ENCODE assay signal across 8 cellular contexts in genomic region chr6:41895300-41896233, GRCh38. TPM values are rescaled to one million over a fixed set of nuclear protein-coding genes. Genes with fewer than 3 reads are reported as not detected.
DNase-seq lines count a peak whose midpoint lies in the region; ATAC-seq and TF ChIP-seq lines count a peak whose summit lies in the region.

Gene USP49, minus strand, starts transcription at chr6:41895375. Its CDS starts 88,392 bp downstream, at chr6:41806983.

- no peak within 1 kb of the TSS for H3K4me3 Mint-ChIP-seq in activated naive CD8-positive, alpha-beta T cell treated with anti-CD3 and anti-CD28 coated beads, Interleukin-2, amount 10 ng/mL, durations not matched to agents 7 days and 5 days

- H3K4me3 ChIP-seq in GM12875 (ENCODE audit: low read depth, low read length) (peak within 1 kb of the TSS; percentile 61), heart left ventricle (peak within 1 kb of the TSS; percentile 59 to 94 (median 79)), upper lobe of left lung (peak within 1 kb of the TSS; percentile 62 to 92 (median 74))

- H3K27me3 Mint-ChIP-seq in activated naive CD8-positive, alpha-beta T cell treated with anti-CD3 and anti-CD28 coated beads, Interleukin-2, amount 10 ng/mL, durations not matched to agents 7 days and 5 days = no peaks in the 10 kb centered on the region

- no peak for TF ChIP-seq CTCF in GM12875 (IDR thresholded peaks at IDR 0.05; ENCODE audit: borderline replicate concordance, insufficient read depth, low read depth, low read length)
- no peak for TF ChIP-seq CTCF in heart left ventricle (IDR thresholded peaks at IDR 0.05)
- TF ChIP-seq CTCF in upper lobe of left lung (IDR thresholded peaks at IDR 0.05) = no peak

- 1 to 2% (median 1%) methylated on average over 42 to 55 of the region's 55 CpGs for WGBS in heart left ventricle, 4 donors
- WGBS in upper lobe of left lung, 2 donors = 1% methylated on average over 27 to 41 of the region's 55 CpGs

- peaks cover 0 to 10% (median 0%) of the 10 kb centered on the region in 9 donors for H3K36me3 ChIP-seq in heart left ventricle
- peaks cover 0 to 2% (median 1%) of the 10 kb centered on the region in 4 donors for H3K36me3 ChIP-seq in upper lobe of left lung

- H3K9me3 Mint-ChIP-seq in activated naive CD8-positive, alpha-beta T cell treated with anti-CD3 and anti-CD28 coated beads, Interleukin-2, amount 10 ng/mL, durations not matched to agents 7 days and 5 days = no peaks in the 10 kb centered on the region

- H3K4me1 Mint-ChIP-seq in activated naive CD8-positive, alpha-beta T cell treated with anti-CD3 and anti-CD28 coated beads, Interleukin-2, amount 10 ng/mL, durations not matched to agents 7 days and 5 days = peaks cover 8% of the 10 kb centered on the region

- ATAC-seq in HG02759 (IDR thresholded peaks at IDR 0.05; ENCODE audit: unreplicated experiment) (peak; percentile 89), heart left ventricle (peak; percentile 92 to 99 (median 98)), upper lobe of left lung (ENCODE audit: low FRiP score in 2 of 2) (peak; percentile 98 to 99)
- peak; percentile 94 for ATAC-seq in activated naive CD8-positive, alpha-beta T cell treated with anti-CD3 and anti-CD28 coated beads, Interleukin-2, amount 10 ng/mL, durations not matched to agents 7 days and 5 days (ENCODE audit: low read depth)

- H3K27ac Mint-ChIP-seq in activated naive CD8-positive, alpha-beta T cell treated with anti-CD3 and anti-CD28 coated beads, Interleukin-2, amount 10 ng/mL, durations not matched to agents 7 days and 5 days = peak within 1 kb of the TSS; percentile 90

- H3K27ac ChIP-seq in heart left ventricle = peak within 1 kb of the TSS in 11 of 12 donors; percentile 60 to 92 (median 74)
- peak within 1 kb of the TSS; percentile 81 to 90 (median 82) for H3K27ac ChIP-seq in upper lobe of left lung

- H3K36me3 Mint-ChIP-seq in activated naive CD8-positive, alpha-beta T cell treated with anti-CD3 and anti-CD28 coated beads, Interleukin-2, amount 10 ng/mL, durations not matched to agents 7 days and 5 days = peaks cover 2% of the 10 kb centered on the region

- H3K4me1 ChIP-seq in heart left ventricle = peaks cover 0 to 31% (median 12%) of the 10 kb centered on the region in 12 donors
- H3K4me1 ChIP-seq in upper lobe of left lung = peaks cover 11 to 30% (median 24%) of the 10 kb centered on the region in 4 donors

- DNase-seq in NCI-H128 (lab: John Stamatoyannopoulos, UW; ENCODE audit: unreplicated experiment) = peak; percentile 63
- DNase-seq in SKM-1 treated with dmso at 0.1 percent for 144 hours (lab: John Stamatoyannopoulos, UW; ENCODE audit: unreplicated experiment) = peak; percentile 71
- peak; percentile 96 for DNase-seq in activated naive CD8-positive, alpha-beta T cell treated with anti-CD3 and anti-CD28 coated beads, Interleukin-2, amount 10 ng/mL, durations not matched to agents 7 days and 5 days
- DNase-seq in heart left ventricle = peak; percentile 88 to 92 (median 91)
- peak; percentile 78 to 98 (median 87) for DNase-seq in posterior cingulate gyrus
- peak; percentile 93 to 98 for DNase-seq in upper lobe of left lung

- H3K27me3 ChIP-seq in heart left ventricle (no peaks in the 10 kb centered on the region), upper lobe of left lung (no peaks in the 10 kb centered on the region)

- TF ChIP-seq EP300 in upper lobe of left lung (IDR thresholded peaks at IDR 0.05) = no peak

- POLR2A ChIA-PET in activated naive CD8-positive, alpha-beta T cell treated with anti-CD3 and anti-CD28 coated beads, Interleukin-2, amount 10 ng/mL, durations not matched to agents 7 days and 5 days (lab: Charles Lee) = interaction anchor here (0.6 to 1.9 kb wide), 12 partner anchors 9 to 852 kb away, joined by 3 to 10 read pairs (median 4); partner anchors contain the start of genes BYSL, MED20, TAF8 and TOMM6

- H3K9me3 ChIP-seq in heart left ventricle (no peaks in the 10 kb centered on the region), upper lobe of left lung (no peaks in the 10 kb centered on the region)

- intact Hi-C loops in heart left ventricle (cut with DNase I) (loop anchor here in 4 of 10 donors (1.0 to 10.0 kb wide), 6 partner anchors 25 to 152 kb away; partner anchors contain the start of genes TOMM6 (in 2 of the 4), BYSL (in 1 of the 4), CCND3 (in 1 of the 4) and MED20 (in 1 of the 4)), posterior cingulate gyrus (cut with DNase I) (loop anchor here (5.0 to 10.0 kb wide), 2 partner anchors 37 to 111 kb away; partner anchors contain the start of genes PRICKLE4 and TOMM6)

- TF ChIP-seq POLR2A in heart left ventricle (IDR thresholded peaks at IDR 0.05) = no peak
- TF ChIP-seq POLR2A in upper lobe of left lung (IDR thresholded peaks at IDR 0.05) = peak in 2 of 4 donors; percentile 49 to 50

RNA-seq across cellular contexts. Expression of gene USP49, which starts in this region (rescaled TPM):
- total RNA-seq in activated naive CD8-positive, alpha-beta T cell treated with anti-CD3 and anti-CD28 coated beads, Interleukin-2, amount 10 ng/mL, durations not matched to agents 7 days and 5 days = 1 to 10 TPM; 5.8 to 6.9 TPM
- 1 to 10 TPM; 1.2 to 3.4 (median 2.4) TPM for total RNA-seq in heart left ventricle
- polyA plus RNA-seq in heart left ventricle = 1 to 10 TPM in 1 of 2 donors, under 1 TPM in 1; 0.87 to 1.1 TPM
- total RNA-seq in upper lobe of left lung = 10 to 100 TPM in 2 of 6 donors, 1 to 10 TPM in 4; 2.7 to 16.8 (median 4.3) TPM

Comparison
In these comparisons a context has a peak if more than half of its experiments do, and no peak if none do; other contexts are left out.
1. Peak in every context shown above with its lines: DNase-seq, ATAC-seq, H3K4me3 ChIP-seq and H3K27ac ChIP-seq.